In the genomic region with DNA sequence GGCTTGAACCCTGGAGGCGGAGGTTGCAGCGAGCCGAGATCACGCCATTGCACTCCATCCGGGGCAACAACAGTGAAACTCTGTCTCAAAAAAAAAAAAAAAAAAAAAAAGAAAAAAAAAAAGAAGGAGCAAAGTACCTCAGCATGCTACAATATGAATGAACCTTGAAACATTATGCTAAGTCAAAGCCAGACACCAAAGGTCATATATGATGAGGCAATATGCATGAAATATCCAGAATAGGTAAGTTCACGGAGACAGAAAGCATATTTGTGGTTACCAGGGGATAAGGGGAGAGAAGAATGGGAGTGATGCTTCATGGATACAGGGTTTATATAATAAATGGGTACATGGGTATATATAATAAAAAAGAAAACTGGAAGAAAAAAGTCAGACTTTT, we compare ENCODE assay signal across 24 cellular contexts.
DNase-seq lines count a peak whose midpoint lies in the region; ATAC-seq and FAIRE-seq lines count a peak whose summit lies in the region.
"Had no signal": no experiment of that assay in that cellular context is flagged by ENCODE, and none has a peak within 500 bp of the region (broad histone marks: within the 10 kb centered on the region; RNA-seq: fewer than 3 reads in every experiment).

No MANE protein-coding gene starts in this region.

- peak; percentile 17 for DNase-seq in SW480 (ENCODE audit: low spot score)
- DNase-seq in left lobe of liver (ENCODE audit: low spot score): no peak
- peak; percentile 8 for DNase-seq in small intestine
- DNase-seq in stimulated activated naive CD4-positive, alpha-beta T cell (lab: John Stamatoyannopoulos, UW): no peak
- DNase-seq: BE2C; C1 segment of cervical spinal cord; CD4-positive, alpha-beta memory T cell; CD4-positive, CD25-positive, alpha-beta regulatory T cell; CD8-positive, alpha-beta memory T cell; COR-L47; DMS 273 treated with DMSO at 0.1 percent for 48 hours; DMS153; DMS53; DMS79; DND-41; EL; GDM1 had no signal

- FAIRE-seq in small intestine (lab: Jason Lieb, UNC): no peak
- FAIRE-seq: A549, GM12878, GM12892, GM18507 had no signal

- H3K27me3 ChIP-seq in small intestine (ENCODE audit: control insufficient read depth in 2 of 2, insufficient read depth in 2 of 2, low read length in 2 of 2): no peaks in the 10 kb centered on the region
- H3K27me3 ChIP-seq: BE2C, BLaER1 had no signal

- WGBS in small intestine, 3 donors: 65 to 93% (median 66%) methylated on average over 6 of the region's 6 CpGs

- no peak overlapping the region for H3K27ac ChIP-seq in small intestine (ENCODE audit: low read depth in 1 of 2, low read length in 1 of 2)
- H3K27ac ChIP-seq: 22Rv1, A549, BLaER1 had no signal

- no peaks in the 10 kb centered on the region for H3K4me1 ChIP-seq in small intestine (ENCODE audit: control insufficient read depth in 2 of 2, insufficient read depth in 1 of 2, low read depth in 1 of 2, low read length in 1 of 2)
- H3K4me1 ChIP-seq: A549, BE2C, BLaER1 had no signal

- H3K36me3 ChIP-seq in small intestine (ENCODE audit: control insufficient read depth in 2 of 2, insufficient read depth in 2 of 2, low read length in 2 of 2): no peaks in the 10 kb centered on the region
- H3K36me3 ChIP-seq: BE2C, BLaER1 had no signal

- no peak overlapping the region for H3K4me3 ChIP-seq in small intestine (ENCODE audit: low read depth in 1 of 2, low read length in 2 of 2)
- H3K4me3 ChIP-seq: A549, BLaER1, GM12878 had no signal

- ATAC-seq in left lobe of liver: peak; percentile 48
- no peak for ATAC-seq in GM19463 (IDR thresholded peaks at IDR 0.05; ENCODE audit: unreplicated experiment)
- ATAC-seq: A549, GM12878 had no signal

- H3K9me3 ChIP-seq in small intestine (ENCODE audit: control insufficient read depth, low read depth): no peaks in the 10 kb centered on the region
- H3K9me3 ChIP-seq: A549, BE2C, BLaER1 had no signal

Comparison
In these comparisons a context has a peak if more than half of its experiments do, and no peak if none do; other contexts are left out.
1. DNase-seq: peak in SW480 (single experiment) and small intestine (single experiment); none in left lobe of liver (single experiment) and stimulated activated naive CD4-positive, alpha-beta T cell (0 of 6).